Comparison of ENCODE assay signal across 1 cellular context in genomic region chr11:117197516-117198456, GRCh38.
TF ChIP-seq lines count a peak whose summit lies in the region.

No MANE protein-coding gene starts in this region.

TF ChIP-seq in WTC11, 78 proteins besides CTCF, POLR2A, EP300 and RAD21 (continued from another document):
- 0 out of 2 replicates have a peak, but pooled peaks have one; percentile 30 for TF ChIP-seq PRRX2 (CRISPR knock-in tag; IDR thresholded peaks at IDR 0.05)
- TF ChIP-seq ETV6 (CRISPR knock-in tag; IDR thresholded peaks at IDR 0.05) = 0 out of 2 replicates have a peak, but pooled peaks have one; percentile 42
- TF ChIP-seq ATF6 (CRISPR knock-in tag; IDR thresholded peaks at IDR 0.05) = no peak
- TF ChIP-seq E2F1 (CRISPR knock-in tag; IDR thresholded peaks at IDR 0.05) = no peak
- 0 out of 2 replicates have a peak, but pooled peaks have one; percentile 57 for TF ChIP-seq ZNF671 (CRISPR knock-in tag; IDR thresholded peaks at IDR 0.05)
- no peak for TF ChIP-seq ESRRA (CRISPR knock-in tag; IDR thresholded peaks at IDR 0.05; ENCODE audit: borderline replicate concordance)
- peak; percentile 65; the same call in 1 of the 2 replicates for TF ChIP-seq HMGXB4 (CRISPR knock-in tag; IDR thresholded peaks at IDR 0.05)
